ENCODE assay signal across 1 cellular context in genomic region chr10:78970261-78970660, GRCh38.
TF ChIP-seq lines count a peak whose summit lies in the region.

No MANE protein-coding gene starts in this region.

TF ChIP-seq in H1, 55 proteins besides CTCF, POLR2A, EP300 and RAD21 (continued from another document):
- no peak for TF ChIP-seq CHD7 (IDR thresholded peaks at IDR 0.05; ENCODE audit: insufficient replicate concordance, low read length)
- TF ChIP-seq KDM4A (IDR thresholded peaks at IDR 0.05; ENCODE audit: low read depth, low read length, severe bottlenecking) = no peak
- TF ChIP-seq FOSL1 (IDR thresholded peaks at IDR 0.05; ENCODE audit: insufficient read depth, low read depth, low read length) = no peak
- TF ChIP-seq POLR2AphosphoS5 (IDR thresholded peaks at IDR 0.05; ENCODE audit: low read depth, low read length) = no peak
- TF ChIP-seq SP1 (IDR thresholded peaks at IDR 0.05; ENCODE audit: low read depth, low read length) = no peak
- no peak for TF ChIP-seq YY1 (IDR thresholded peaks at IDR 0.05; ENCODE audit: low read depth, low read length)
- no peak for TF ChIP-seq RNF2 (IDR thresholded peaks at IDR 0.05; ENCODE audit: borderline replicate concordance, low read depth, low read length, missing control alignments, poor library complexity, severe bottlenecking)
- no peak for TF ChIP-seq BACH1 (IDR thresholded peaks at IDR 0.05; ENCODE audit: low read length)
- TF ChIP-seq EZH2 (IDR thresholded peaks at IDR 0.05; ENCODE audit: low read depth, low read length, severe bottlenecking) = no peak
- no peak for TF ChIP-seq HDAC2 (IDR thresholded peaks at IDR 0.05; ENCODE audit: borderline replicate concordance in 1 of 2, low read depth in 2 of 2, low read length in 2 of 2)
- no peak for TF ChIP-seq CREB1 (IDR thresholded peaks at IDR 0.05)
- no peak for TF ChIP-seq ATF3 (IDR thresholded peaks at IDR 0.05; ENCODE audit: insufficient read depth, low read depth, low read length)
- no peak for TF ChIP-seq SUZ12 (IDR thresholded peaks at IDR 0.05; ENCODE audit: low read length)
- TF ChIP-seq RBBP5 (IDR thresholded peaks at IDR 0.05; ENCODE audit: borderline replicate concordance, low read depth, low read length) = no peak
